ENCODE assay signal across 10 cellular contexts in genomic region chr7:111232249-111233084, GRCh38.
A peak's percentile ranks its signal among the peaks of the same experiment; 100 is the strongest.
DNase-seq lines count a peak whose midpoint lies in the region; ATAC-seq, FAIRE-seq and TF ChIP-seq lines count a peak whose summit lies in the region.
"Had no signal": no experiment of that assay in that cellular context is flagged by ENCODE, and none has a peak within 500 bp of the region (broad histone marks: within the 10 kb centered on the region; RNA-seq: fewer than 3 reads in every experiment).

No MANE protein-coding gene starts in this region.

- H3K36me3 Mint-ChIP-seq in astrocyte (ENCODE audit: low read depth, unreplicated experiment), result no peaks in the 10 kb centered on the region

- peak overlapping the region; percentile 39 for H3K27ac ChIP-seq in ACC112 (ENCODE audit: low read depth, low read length)
- H3K27ac ChIP-seq in astrocyte (ENCODE audit: low read depth, low read length), result peak overlapping the region; percentile 50
- no peak overlapping the region for H3K27ac ChIP-seq in substantia nigra (ENCODE audit: low read depth, low read length, poor library complexity, severe bottlenecking)
- H3K27ac ChIP-seq: lower lobe of right lung, VCaP had no signal

- H3K4me2 ChIP-seq in astrocyte (ENCODE audit: low read length), result peak overlapping the region; percentile 20

- H4K20me1 ChIP-seq in astrocyte (ENCODE audit: insufficient read depth, low read length), result no peaks in the 10 kb centered on the region

- no peaks in the 10 kb centered on the region for H3K36me3 ChIP-seq in ACC112 (ENCODE audit: insufficient read depth, low read length)
- no peaks in the 10 kb centered on the region for H3K36me3 ChIP-seq in astrocyte (ENCODE audit: insufficient read depth, low read length)
- H3K36me3 ChIP-seq: lower lobe of right lung had no signal

- H3K9me3 ChIP-seq in astrocyte (ENCODE audit: insufficient read depth, low read depth, low read length), result no peaks in the 10 kb centered on the region
- H3K9me3 ChIP-seq: lower lobe of right lung had no signal

- TF ChIP-seq CTCF in astrocyte (IDR thresholded peaks at IDR 0.05; ENCODE audit: insufficient read depth, low read depth, low read length), result no peak
- TF ChIP-seq CTCF in GM20000 (IDR thresholded peaks at IDR 0.05; ENCODE audit: extremely low read depth, missing control alignments), result no peak

- DNase-seq in astrocyte (ENCODE audit: low read depth), result peak; percentile 71
- no peak for DNase-seq in HuH-7.5 (ENCODE audit: low spot score)
- no peak for DNase-seq in HuH-7 (ENCODE audit: low spot score)
- DNase-seq in GM20000 (ENCODE audit: low spot score), result no peak
- no peak for DNase-seq in substantia nigra (lab: John Stamatoyannopoulos, UW)
- DNase-seq: lower lobe of right lung had no signal

- H3K27me3 ChIP-seq in ACC112 (ENCODE audit: insufficient read depth, low read length), result no peaks in the 10 kb centered on the region
- no peaks in the 10 kb centered on the region for H3K27me3 ChIP-seq in astrocyte (ENCODE audit: insufficient read depth, low read length)

- H3K4me1 ChIP-seq in ACC112 (ENCODE audit: control insufficient read depth, insufficient read depth, low read length, unreplicated experiment) (peaks cover 20% of the 10 kb centered on the region), astrocyte (ENCODE audit: insufficient read depth, low read length) (peaks cover 9% of the 10 kb centered on the region)
- H3K4me1 ChIP-seq: lower lobe of right lung had no signal

- FAIRE-seq in astrocyte (lab: Jason Lieb, UNC), result peak; percentile 79

- no peak overlapping the region for H3K9ac ChIP-seq in astrocyte (ENCODE audit: low read length)

- H3K79me2 ChIP-seq in ACC112 (ENCODE audit: control insufficient read depth, insufficient read depth, low read length, unreplicated experiment) (no peaks in the 10 kb centered on the region), astrocyte (ENCODE audit: insufficient read depth, low read length) (no peaks in the 10 kb centered on the region)

- peak; percentile 95 for ATAC-seq in GM19452 (IDR thresholded peaks at IDR 0.05; ENCODE audit: unreplicated experiment)
- ATAC-seq in HG03354 (IDR thresholded peaks at IDR 0.05; ENCODE audit: poor library complexity, severe bottlenecking, unreplicated experiment), result peak; percentile 95

- H3K9me3 Mint-ChIP-seq in astrocyte (ENCODE audit: unreplicated experiment), result peaks cover 1% of the 10 kb centered on the region

- H2AFZ ChIP-seq in ACC112 (ENCODE audit: low read length, unreplicated experiment) (no peak overlapping the region), astrocyte (ENCODE audit: low read depth, low read length) (peak overlapping the region; percentile 2)

- H3K27ac Mint-ChIP-seq in astrocyte (ENCODE audit: unreplicated experiment), result peak overlapping the region; percentile 80

- H3K4me3 ChIP-seq in ACC112 (ENCODE audit: low read depth, low read length) (peak overlapping the region; percentile 36; the same call in 1 of the 2 replicates), astrocyte (ENCODE audit: insufficient read depth, low read depth, low read length) (no peak overlapping the region)
- H3K4me3 ChIP-seq: lower lobe of right lung had no signal

- no peaks in the 10 kb centered on the region for H3K27me3 Mint-ChIP-seq in astrocyte (ENCODE audit: low read depth, unreplicated experiment)

- H3K4me1 Mint-ChIP-seq in astrocyte (ENCODE audit: low read depth, unreplicated experiment), result peaks cover 16% of the 10 kb centered on the region

- no peak overlapping the region for H3K4me3 Mint-ChIP-seq in astrocyte (ENCODE audit: unreplicated experiment)
